Comparison of ENCODE assay signal across 10 cellular contexts in the genomic region with DNA sequence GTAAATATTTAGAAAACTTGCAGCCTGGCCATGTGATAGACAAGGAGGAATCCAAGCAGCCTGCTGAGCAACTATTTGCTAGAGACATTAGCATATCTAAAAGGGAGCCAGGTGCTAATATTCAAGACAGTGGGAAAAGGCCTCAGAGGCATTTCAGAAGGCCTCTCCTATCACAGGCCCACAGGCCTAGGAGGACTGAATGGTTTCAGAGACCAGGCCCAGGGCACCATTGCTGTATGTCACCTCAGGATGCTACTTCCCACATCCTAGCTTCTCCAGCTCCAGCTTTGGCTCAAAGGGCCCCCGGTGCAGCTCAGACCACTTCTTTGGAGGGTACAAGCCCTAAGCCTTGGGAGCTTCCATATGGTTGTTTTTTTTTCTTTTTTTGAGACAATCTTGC. TPM values are rescaled to one million over a fixed set of nuclear protein-coding genes. Genes with fewer than 3 reads are reported as not detected.
"Had no signal": no experiment of that assay in that cellular context is flagged by ENCODE, and none has a peak within 500 bp of the region (broad histone marks: within the 10 kb centered on the region; RNA-seq: fewer than 3 reads in every experiment).

No MANE protein-coding gene starts in this region.

- H3K9ac ChIP-seq: KMS-11 had no signal

- ATAC-seq: HepG2 had no signal

- H3K4me2 ChIP-seq: KMS-11 had no signal

- FAIRE-seq: HepG2, HTR-8/SVneo had no signal

- H3K27ac ChIP-seq: HL-60, KMS-11 had no signal

- DNase-seq: IMR-90, KBM-7, KG1 had no signal

RNA-seq across cellular contexts. Expression of a gene that starts 3.8 kb away (rescaled TPM):
- total RNA-seq: HT-29, HT1080, IMR-90 had no signal
- polyA plus RNA-seq: IgD-negative memory B cell, IMR-90 had no signal
